8 cellular contexts compared by ENCODE assay signal in genomic region chr14:102316746-102317563, GRCh38. TPM values are rescaled to one million over a fixed set of nuclear protein-coding genes. Genes with fewer than 3 reads are reported as not detected.
DNase-seq lines count a peak whose midpoint lies in the region; ATAC-seq, FAIRE-seq and TF ChIP-seq lines count a peak whose summit lies in the region.

No MANE protein-coding gene starts in this region.

- no peaks in the 10 kb centered on the region for H3K27me3 ChIP-seq in HAP-1 (ENCODE audit: low read depth)
- H3K27me3 ChIP-seq in Loucy (ENCODE audit: insufficient read depth, low read length, poor library complexity, severe bottlenecking) = no peaks in the 10 kb centered on the region
- H3K27me3 ChIP-seq in neural cell (ENCODE audit: insufficient read depth, low read depth, low read length) = no peaks in the 10 kb centered on the region

- peak; percentile 33 for TF ChIP-seq RAD21 in neural cell (conservative IDR thresholded peaks at IDR 0.05)

- ATAC-seq in stimulated activated naive CD8-positive, alpha-beta T cell treated with anti-CD3 and anti-CD28 coated beads, Interleukin-15, amount 100 ng/mL, for 72 hours = peak; percentile 76

- H3K4me1 ChIP-seq in HAP-1 (peaks cover 41% of the 10 kb centered on the region), Loucy (ENCODE audit: insufficient read depth, low read length, poor library complexity, severe bottlenecking) (peaks cover 31% of the 10 kb centered on the region)

- no peaks in the 10 kb centered on the region for H3K9me2 ChIP-seq in Loucy (replicated peaks; ENCODE audit: low read depth, low read length)
- no peaks in the 10 kb centered on the region for H3K9me2 ChIP-seq in neural cell (ENCODE audit: insufficient read depth, low read length)

- in situ Hi-C loops in HAP-1 (cut with MboI; ENCODE audit: low sequenced_read_pairs) = loop anchor here (5.0 to 25.0 kb wide), 3 partner anchors 180 to 355 kb away; partner anchors contain the start of genes DYNC1H1 and WDR20

- H3K9me3 ChIP-seq in HAP-1 = no peaks in the 10 kb centered on the region
- no peaks in the 10 kb centered on the region for H3K9me3 ChIP-seq in Loucy (ENCODE audit: insufficient read depth, low read depth, low read length)
- no peaks in the 10 kb centered on the region for H3K9me3 ChIP-seq in neural cell (ENCODE audit: low read length)

- H3F3A ChIP-seq in Loucy (ENCODE audit: low read depth) (no peaks in the 10 kb centered on the region), neural cell (ENCODE audit: insufficient read depth, low read length, poor library complexity, severe bottlenecking) (peaks cover 5% of the 10 kb centered on the region)

- TF ChIP-seq CTCF in Loucy (conservative IDR thresholded peaks at IDR 0.05; ENCODE audit: low read length) (peak; percentile 69), fibroblast of villous mesenchyme (IDR thresholded peaks at IDR 0.05; ENCODE audit: insufficient read depth, low read depth, low read length) (peak; percentile 70), neural cell (IDR thresholded peaks at IDR 0.05; ENCODE audit: poor library complexity, severe bottlenecking) (peak; percentile 92)

- peak overlapping the region; percentile 91 to 99 for H3K4me3 Mint-ChIP-seq in stimulated activated naive CD8-positive, alpha-beta T cell treated with anti-CD3 and anti-CD28 coated beads, Interleukin-15, amount 100 ng/mL, for 72 hours

- peak overlapping the region; percentile 41 for H3K4me3 ChIP-seq in HAP-1
- H3K4me3 ChIP-seq in Loucy (ENCODE audit: low read length, poor library complexity, severe bottlenecking) = peak overlapping the region; percentile 76
- H3K4me3 ChIP-seq in fibroblast of villous mesenchyme (ENCODE audit: low read depth, low read length) = peak overlapping the region; percentile 67
- H3K4me3 ChIP-seq in neural cell (ENCODE audit: low read length) = peak overlapping the region; percentile 71

- DNase-seq in HAP-1 (ENCODE audit: low spot score in 2 of 2) (peak; percentile 94 to 96), SHP77 (lab: John Stamatoyannopoulos, UW) (peak; percentile 83 to 87), fibroblast of villous mesenchyme (ENCODE audit: low read depth) (peak; percentile 93)
- peak; percentile 99 for DNase-seq in activated effector memory CD4-positive, alpha-beta T cell treated with anti-CD3 and anti-CD28 coated beads, Interleukin-2, amount 50 U/mL, for 16 hours
- peak; percentile 93 to 99 for DNase-seq in stimulated activated naive CD8-positive, alpha-beta T cell treated with anti-CD3 and anti-CD28 coated beads, Interleukin-15, amount 100 ng/mL, for 72 hours

- H3K9me3 Mint-ChIP-seq in stimulated activated naive CD8-positive, alpha-beta T cell treated with anti-CD3 and anti-CD28 coated beads, Interleukin-15, amount 100 ng/mL, for 72 hours = no peaks in the 10 kb centered on the region

- H3K4me2 ChIP-seq in Loucy (ENCODE audit: low read depth, low read length, poor library complexity, severe bottlenecking) (peak overlapping the region; percentile 97), neural cell (ENCODE audit: low read length) (peak overlapping the region; percentile 79)

- H3K27ac ChIP-seq in neural cell (ENCODE audit: low read length) = peak overlapping the region; percentile 86

- peaks cover 17% of the 10 kb centered on the region for H3K79me2 ChIP-seq in Loucy (ENCODE audit: insufficient read depth, low read length)
- peaks cover 3% of the 10 kb centered on the region for H3K79me2 ChIP-seq in neural cell (replicated peaks; ENCODE audit: insufficient read depth, low read length)

- H3K27ac Mint-ChIP-seq in stimulated activated naive CD8-positive, alpha-beta T cell treated with anti-CD3 and anti-CD28 coated beads, Interleukin-15, amount 100 ng/mL, for 72 hours = peak overlapping the region; percentile 89 to 100

- peak; percentile 86 for FAIRE-seq in G401.6 (lab: Jason Lieb, UNC)

- H3K27me3 Mint-ChIP-seq in stimulated activated naive CD8-positive, alpha-beta T cell treated with anti-CD3 and anti-CD28 coated beads, Interleukin-15, amount 100 ng/mL, for 72 hours = no peaks in the 10 kb centered on the region

- no peaks in the 10 kb centered on the region for H3K36me3 ChIP-seq in HAP-1 (replicated peaks)
- H3K36me3 ChIP-seq in Loucy (ENCODE audit: insufficient read depth, low read length) = no peaks in the 10 kb centered on the region
- H3K36me3 ChIP-seq in neural cell (ENCODE audit: insufficient read depth, low read length) = no peaks in the 10 kb centered on the region

- H4K20me1 ChIP-seq in Loucy (ENCODE audit: insufficient read depth, low read length, poor library complexity, severe bottlenecking) (no peaks in the 10 kb centered on the region), neural cell (ENCODE audit: insufficient read depth) (no peaks in the 10 kb centered on the region)

- peaks cover 69% of the 10 kb centered on the region for H3K4me1 Mint-ChIP-seq in stimulated activated naive CD8-positive, alpha-beta T cell treated with anti-CD3 and anti-CD28 coated beads, Interleukin-15, amount 100 ng/mL, for 72 hours

- peak overlapping the region; percentile 72 for H3K9ac ChIP-seq in Loucy (ENCODE audit: low read depth, low read length, poor library complexity, severe bottlenecking)
- H3K9ac ChIP-seq in neural cell (ENCODE audit: low read length) = peak overlapping the region; percentile 66

- no peak for TF ChIP-seq EP300 in neural cell (conservative IDR thresholded peaks at IDR 0.05; ENCODE audit: poor library complexity, severe bottlenecking)

- H2AFZ ChIP-seq in Loucy (ENCODE audit: low read length) (peak overlapping the region; percentile 94), neural cell (ENCODE audit: low read depth, low read length) (peak overlapping the region; percentile 53)

TF ChIP-seq in neural cell, 6 proteins besides CTCF, POLR2A, EP300 and RAD21:
- TF ChIP-seq SMC3 (conservative IDR thresholded peaks at IDR 0.05; ENCODE audit: poor library complexity) (peak; percentile 53), REST (IDR thresholded peaks at IDR 0.05; ENCODE audit: borderline replicate concordance) (peak; percentile 13), MXI1 (conservative IDR thresholded peaks at IDR 0.05; ENCODE audit: poor library complexity, severe bottlenecking) (peak; percentile 90), EZH2 (IDR thresholded peaks at IDR 0.05; ENCODE audit: borderline replicate concordance, insufficient read depth, low read length, poor library complexity, severe bottlenecking) (no peak), TAF1 (IDR thresholded peaks at IDR 0.05; ENCODE audit: low read depth) (no peak), POLR2AphosphoS5 (IDR thresholded peaks at IDR 0.05) (peak; percentile 12)

RNA-seq across cellular contexts. Expression of gene ZNF839, which starts 2.6 kb away (rescaled TPM):
- total RNA-seq in fibroblast of villous mesenchyme = 8.7 and 9.5 TPM in 2 replicates
- polyA plus RNA-seq in neural cell = 13.3 and 15.3 TPM in 2 replicates
- polyA minus RNA-seq in neural cell = 17.6 and 20.5 TPM in 2 replicates

RNA-seq across cellular contexts. Expression of gene MOK, which starts 12.0 kb away (rescaled TPM):
- 12.9 and 16.0 TPM in 2 replicates for total RNA-seq in fibroblast of villous mesenchyme
- 63.6 and 89.8 TPM in 2 replicates for polyA plus RNA-seq in neural cell
- polyA minus RNA-seq in neural cell = 52.1 and 54.8 TPM in 2 replicates

RNA-seq across cellular contexts. Expression of gene CINP, which starts 45.7 kb away (rescaled TPM):
- 50.3 and 51.8 TPM in 2 replicates for total RNA-seq in fibroblast of villous mesenchyme
- 23.1 and 31.6 TPM in 2 replicates for polyA plus RNA-seq in neural cell
- 23.9 and 33.2 TPM in 2 replicates for polyA minus RNA-seq in neural cell

RNA-seq across cellular contexts. Expression of gene TECPR2, which starts 45.8 kb away (rescaled TPM):
- total RNA-seq in fibroblast of villous mesenchyme = 18.0 and 19.9 TPM in 2 replicates
- polyA plus RNA-seq in neural cell = 6.7 and 7.0 TPM in 2 replicates
- 22.1 and 26.8 TPM in 2 replicates for polyA minus RNA-seq in neural cell

Comparison
In these comparisons a context has a peak if more than half of its experiments do, and no peak if none do; other contexts are left out.
1. Peak in every context shown above with its lines: DNase-seq, ATAC-seq, H3K4me3 ChIP-seq and H3K27ac ChIP-seq.